Comparison of ENCODE assay signal across 8 cellular contexts in the genomic region with DNA sequence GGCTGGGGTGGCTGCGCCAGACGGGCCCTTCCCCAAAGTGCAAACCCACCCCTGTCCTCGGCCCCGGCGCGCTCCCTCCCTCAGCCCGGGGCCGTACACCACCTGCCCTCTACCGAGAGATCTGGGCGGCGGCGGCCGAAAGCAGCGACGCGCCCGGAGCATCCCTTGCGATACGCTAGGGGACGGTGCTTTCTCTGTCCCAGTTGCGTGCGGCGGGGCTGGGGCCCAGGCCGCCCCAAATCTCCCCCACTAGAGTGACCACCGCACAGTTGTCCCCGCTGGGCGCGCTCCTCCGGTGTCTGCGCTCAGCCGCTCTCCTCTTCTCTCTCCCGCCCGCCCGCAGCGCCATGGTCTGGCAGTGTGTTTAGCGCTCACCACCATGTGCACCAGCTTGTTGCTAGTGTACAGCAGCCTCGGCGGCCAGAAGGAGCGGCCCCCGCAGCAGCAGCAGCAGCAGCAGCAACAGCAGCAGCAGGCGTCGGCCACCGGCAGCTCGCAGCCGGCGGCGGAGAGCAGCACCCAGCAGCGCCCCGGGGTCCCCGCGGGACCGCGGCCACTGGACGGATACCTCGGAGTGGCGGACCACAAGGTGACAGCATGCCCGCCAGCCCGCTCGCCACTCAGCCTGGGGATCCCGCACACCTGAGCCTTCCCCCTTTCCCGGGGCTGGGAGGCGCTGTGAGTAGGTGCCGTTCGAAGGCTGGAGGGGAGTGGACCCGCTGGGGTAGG. TPM values are rescaled to one million over a fixed set of nuclear protein-coding genes. Genes with fewer than 3 reads are reported as not detected.
A peak's percentile ranks its signal among the peaks of the same experiment; 100 is the strongest.
DNase-seq lines count a peak whose midpoint lies in the region; ATAC-seq and TF ChIP-seq lines count a peak whose summit lies in the region.

No MANE protein-coding gene starts in this region.

- H3K36me3 ChIP-seq in SK-N-SH (replicated peaks in 1 of 2; ENCODE audit: control insufficient read depth in 1 of 2, insufficient read depth in 2 of 2, low read length in 1 of 2) (peaks cover 0 to 10% of the 10 kb centered on the region in 2 experiments), mesodermal cell (ENCODE audit: control insufficient read depth, insufficient read depth, low read length) (no peaks in the 10 kb centered on the region), transverse colon (no peaks in the 10 kb centered on the region)

- no peaks in the 10 kb centered on the region for H3K9me3 ChIP-seq in SK-N-SH
- H3K9me3 ChIP-seq in mesodermal cell (ENCODE audit: control insufficient read depth, low read length), result no peaks in the 10 kb centered on the region
- no peaks in the 10 kb centered on the region for H3K9me3 ChIP-seq in transverse colon

- H3K79me2 ChIP-seq in SK-N-SH (ENCODE audit: insufficient read depth), result no peaks in the 10 kb centered on the region

- no peak for TF ChIP-seq EP300 in SK-N-SH (IDR thresholded peaks at IDR 0.05; ENCODE audit: borderline replicate concordance in 1 of 2, low read depth in 1 of 2, low read length in 1 of 2)
- TF ChIP-seq EP300 in transverse colon (IDR thresholded peaks at IDR 0.05; ENCODE audit: low read depth), result no peak

- CTCF ChIA-PET in SK-N-SH (lab: Yijun Ruan, JAX), result interaction anchor here (0.6 to 2.2 kb wide), 10 partner anchors 14 to 729 kb away, joined by 3 to 11 read pairs (median 3); no protein-coding TSS in a partner anchor

- H3K27me3 ChIP-seq in SK-N-SH (ENCODE audit: insufficient read depth) (no peaks in the 10 kb centered on the region), transverse colon (peaks cover 64% of the 10 kb centered on the region)

- H3K27ac Mint-ChIP-seq in effector memory CD8-positive, alpha-beta T cell, result no peak overlapping the region

- peak overlapping the region; percentile 33 to 52 for H3K4me3 Mint-ChIP-seq in effector memory CD8-positive, alpha-beta T cell

- TF ChIP-seq CTCF in SK-N-SH (IDR thresholded peaks at IDR 0.05), result peak; percentile 48
- peak in 1 of 5 experiments; percentile 10 for TF ChIP-seq CTCF in transverse colon (IDR thresholded peaks at IDR 0.05)

- ATAC-seq in HG02678 (IDR thresholded peaks at IDR 0.05; ENCODE audit: unreplicated experiment), result peak; percentile 48
- no peak for ATAC-seq in effector memory CD8-positive, alpha-beta T cell (replicated peaks)
- ATAC-seq in GM19452 (IDR thresholded peaks at IDR 0.05; ENCODE audit: unreplicated experiment), result no peak

- peaks cover 0 to 5% of the 10 kb centered on the region in 2 donors for H3K9me3 Mint-ChIP-seq in effector memory CD8-positive, alpha-beta T cell

- H3K27ac ChIP-seq in SK-N-SH (ENCODE audit: low read depth in 2 of 2, low read length in 1 of 2), result peak overlapping the region; percentile 61 to 88; a peak in 3 of 4 replicates
- no peak overlapping the region for H3K27ac ChIP-seq in mesodermal cell (ENCODE audit: low read depth, low read length, severe bottlenecking)
- peak overlapping the region; percentile 35 to 56 (median 43) for H3K27ac ChIP-seq in transverse colon

- in situ Hi-C loops in G401 (cut with HindIII; ENCODE audit: low sequenced_read_pairs) (no loop called here), transverse colon (cut with MboI; ENCODE audit: low pct_ligation_motif_present in 1 of 4, low pct_unique_long_range_greater_than_20kb in 1 of 4, low sequenced_read_pairs in 3 of 4) (no loop called here)

- peaks cover 9% of the 10 kb centered on the region for H3F3A ChIP-seq in SK-N-SH (replicated peaks; ENCODE audit: insufficient read depth)

- H3K27me3 Mint-ChIP-seq in effector memory CD8-positive, alpha-beta T cell, result peaks cover 52 to 57% of the 10 kb centered on the region in 2 donors

- intact Hi-C loops in transverse colon (cut with DNase I; ENCODE audit: low total_unique reads), result no loop called here

- H3K4me2 ChIP-seq in SK-N-SH, result peak overlapping the region; percentile 91

- peak overlapping the region; percentile 74 for H3K9ac ChIP-seq in SK-N-SH

- no peak for TF ChIP-seq POLR2A in transverse colon (IDR thresholded peaks at IDR 0.05)

- peak overlapping the region; percentile 96 for H2AFZ ChIP-seq in SK-N-SH (ENCODE audit: low read depth)

- H3K4me1 ChIP-seq in SK-N-SH (ENCODE audit: control insufficient read depth in 1 of 2, insufficient read depth in 2 of 2, low read depth in 1 of 2, low read length in 1 of 2) (peaks cover 5 to 10% of the 10 kb centered on the region in 2 experiments; a peak in 3 of 4 replicates), mesodermal cell (ENCODE audit: control insufficient read depth, insufficient read depth, low read length, poor library complexity, severe bottlenecking) (no peaks in the 10 kb centered on the region), transverse colon (peaks cover 0 to 12% (median 4%) of the 10 kb centered on the region in 4 donors)

- 0% methylated on average over 20 of the region's 65 CpGs for WGBS in SK-N-SH (ENCODE audit: low lambda C conversion rate)
- 1% methylated on average over 48 to 52 of the region's 65 CpGs for WGBS in mesodermal cell (ENCODE audit: insufficient coverage in 2 of 2), 2 experiments
- WGBS in transverse colon (ENCODE audit: low coverage in 1 of 2), 2 donors, result 4% methylated on average over 27 of the region's 65 CpGs; no CpG with 5 or more reads in 1 of the 2 donors

- no peaks in the 10 kb centered on the region for H3K9me2 ChIP-seq in SK-N-SH

- H3K4me1 Mint-ChIP-seq in effector memory CD8-positive, alpha-beta T cell (ENCODE audit: low read depth in 2 of 2), result peaks cover 0 to 5% of the 10 kb centered on the region in 2 donors

- H3K36me3 Mint-ChIP-seq in effector memory CD8-positive, alpha-beta T cell (ENCODE audit: insufficient read depth), result no peaks in the 10 kb centered on the region

- no peaks in the 10 kb centered on the region for H4K20me1 ChIP-seq in SK-N-SH (ENCODE audit: insufficient read depth)

- DNase-seq in G401 (ENCODE audit: low spot score), result peak; percentile 16
- DNase-seq in SK-N-SH, result peak; percentile 88
- DNase-seq in effector memory CD8-positive, alpha-beta T cell, result no peak
- no peak for DNase-seq in transverse colon
- DNase-seq in NCI-H1105 treated with DMSO at 0.1 percent for 48 hours (lab: John Stamatoyannopoulos, UW), result no peak

- POLR2A ChIA-PET in SK-N-SH (lab: Yijun Ruan, JAX), result interaction anchor here (0.5 to 1.6 kb wide), 2 partner anchors 104 to 719 kb away, joined by 3 to 5 read pairs; no protein-coding TSS in a partner anchor

- H3K4me3 ChIP-seq in SK-N-SH (ENCODE audit: low read depth in 2 of 2, low read length in 1 of 2) (peak overlapping the region; percentile 89 to 93), mesodermal cell (ENCODE audit: extremely low read depth, insufficient read depth, low read length, poor library complexity, severe bottlenecking) (peak overlapping the region; percentile 58), transverse colon (peak overlapping the region; percentile 2 to 50 (median 34))

- TF ChIP-seq RAD21 in SK-N-SH (IDR thresholded peaks at IDR 0.05; ENCODE audit: low read length), result peak; percentile 35

TF ChIP-seq in SK-N-SH, 30 proteins besides CTCF, POLR2A, EP300 and RAD21:
- peak; percentile 89 for TF ChIP-seq MXI1 (IDR thresholded peaks at IDR 0.05; ENCODE audit: low read depth, low read length)
- TF ChIP-seq YY1 (IDR thresholded peaks at IDR 0.05; ENCODE audit: low read depth), result peak; percentile 39; the same call in 1 of the 2 replicates
- peak; percentile 26; the same call in 1 of the 2 replicates for TF ChIP-seq SMC3 (IDR thresholded peaks at IDR 0.05; ENCODE audit: low read depth, low read length)
- TF ChIP-seq, protein P1, sequence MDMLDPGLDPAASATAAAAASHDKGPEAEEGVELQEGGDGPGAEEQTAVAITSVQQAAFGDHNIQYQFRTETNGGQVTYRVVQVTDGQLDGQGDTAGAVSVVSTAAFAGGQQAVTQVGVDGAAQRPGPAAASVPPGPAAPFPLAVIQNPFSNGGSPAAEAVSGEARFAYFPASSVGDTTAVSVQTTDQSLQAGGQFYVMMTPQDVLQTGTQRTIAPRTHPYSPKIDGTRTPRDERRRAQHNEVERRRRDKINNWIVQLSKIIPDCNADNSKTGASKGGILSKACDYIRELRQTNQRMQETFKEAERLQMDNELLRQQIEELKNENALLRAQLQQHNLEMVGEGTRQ (IDR thresholded peaks at IDR 0.05; ENCODE audit: borderline replicate concordance, low read depth, low read length), result no peak
- TF ChIP-seq, protein P2, sequence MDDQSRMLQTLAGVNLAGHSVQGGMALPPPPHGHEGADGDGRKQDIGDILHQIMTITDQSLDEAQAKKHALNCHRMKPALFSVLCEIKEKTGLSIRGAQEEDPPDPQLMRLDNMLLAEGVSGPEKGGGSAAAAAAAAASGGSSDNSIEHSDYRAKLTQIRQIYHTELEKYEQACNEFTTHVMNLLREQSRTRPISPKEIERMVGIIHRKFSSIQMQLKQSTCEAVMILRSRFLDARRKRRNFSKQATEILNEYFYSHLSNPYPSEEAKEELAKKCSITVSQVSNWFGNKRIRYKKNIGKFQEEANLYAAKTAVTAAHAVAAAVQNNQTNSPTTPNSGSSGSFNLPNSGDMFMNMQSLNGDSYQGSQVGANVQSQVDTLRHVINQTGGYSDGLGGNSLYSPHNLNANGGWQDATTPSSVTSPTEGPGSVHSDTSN (IDR thresholded peaks at IDR 0.05), result no peak
- TF ChIP-seq GATA2 (CRISPR knock-in tag; IDR thresholded peaks at IDR 0.05), result no peak
- TF ChIP-seq, protein P3, sequence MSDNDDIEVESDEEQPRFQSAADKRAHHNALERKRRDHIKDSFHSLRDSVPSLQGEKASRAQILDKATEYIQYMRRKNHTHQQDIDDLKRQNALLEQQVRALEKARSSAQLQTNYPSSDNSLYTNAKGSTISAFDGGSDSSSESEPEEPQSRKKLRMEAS (IDR thresholded peaks at IDR 0.05; ENCODE audit: low read depth), result peak; percentile 89
- TF ChIP-seq EZH2phosphoT487 (IDR thresholded peaks at IDR 0.05; ENCODE audit: borderline replicate concordance, low read depth), result no peak
- TF ChIP-seq, protein P4, sequence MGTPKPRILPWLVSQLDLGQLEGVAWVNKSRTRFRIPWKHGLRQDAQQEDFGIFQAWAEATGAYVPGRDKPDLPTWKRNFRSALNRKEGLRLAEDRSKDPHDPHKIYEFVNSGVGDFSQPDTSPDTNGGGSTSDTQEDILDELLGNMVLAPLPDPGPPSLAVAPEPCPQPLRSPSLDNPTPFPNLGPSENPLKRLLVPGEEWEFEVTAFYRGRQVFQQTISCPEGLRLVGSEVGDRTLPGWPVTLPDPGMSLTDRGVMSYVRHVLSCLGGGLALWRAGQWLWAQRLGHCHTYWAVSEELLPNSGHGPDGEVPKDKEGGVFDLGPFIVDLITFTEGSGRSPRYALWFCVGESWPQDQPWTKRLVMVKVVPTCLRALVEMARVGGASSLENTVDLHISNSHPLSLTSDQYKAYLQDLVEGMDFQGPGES (IDR thresholded peaks at IDR 0.05; ENCODE audit: low read depth, low read length), result no peak
- TF ChIP-seq FOXJ3 (CRISPR knock-in tag; IDR thresholded peaks at IDR 0.05), result peak; percentile 51; the same call in 1 of the 2 replicates
- TF ChIP-seq ELF1 (IDR thresholded peaks at IDR 0.05), result no peak

RNA-seq across cellular contexts. Expression of a gene that starts 1.0 kb away (rescaled TPM):
- total RNA-seq in G401 (2014; rRNA removed; shearing (Covaris generic)), result not detected in 2 replicates
- 10.6 and 11.1 TPM in 2 replicates for polyA plus RNA-seq in SK-N-SH (2012; rRNA removed)
- 7.0 and 8.1 TPM in 2 replicates for polyA plus RNA-seq in SK-N-SH (2012; cell fraction: cytosol; rRNA removed)
- polyA plus RNA-seq in SK-N-SH (2012; cell fraction: nucleus; rRNA removed), result 13.1 and 15.2 TPM in 2 replicates
- 4.5 TPM for polyA plus RNA-seq in mesodermal cell (2013, experiment 1 of 2)
- polyA plus RNA-seq in mesodermal cell (2013, experiment 2 of 2), result 3.8 TPM
- 10 to 100 TPM in 1 of 4 donors, 1 to 10 TPM in 2, under 1 TPM in 1; 0.80 to 12.3 (median 1.9) TPM for total RNA-seq in transverse colon

Comparison
In these comparisons a context has a peak if more than half of its experiments do, and no peak if none do; other contexts are left out.
1. DNase-seq: peak in G401 (single experiment) and SK-N-SH (single experiment); none in effector memory CD8-positive, alpha-beta T cell (0 of 3), transverse colon (single experiment) and NCI-H1105 treated with DMSO at 0.1 percent for 48 hours (single experiment).
2. H3K4me3 ChIP-seq: peak in every context shown above with its lines; median percentile 91 in SK-N-SH; 58 in mesodermal cell; 34 in transverse colon.